Comparison of ENCODE assay signal across 13 cellular contexts in genomic region chr1:198155253-198155652, GRCh38. TPM values are rescaled to one million over a fixed set of nuclear protein-coding genes. Genes with fewer than 3 reads are reported as not detected.
A peak's percentile ranks its signal among the peaks of the same experiment; 100 is the strongest.
DNase-seq lines count a peak whose midpoint lies in the region; ATAC-seq and TF ChIP-seq lines count a peak whose summit lies in the region.
"Had no signal": no experiment of that assay in that cellular context is flagged by ENCODE, and none has a peak within 500 bp of the region (broad histone marks: within the 10 kb centered on the region; RNA-seq: fewer than 3 reads in every experiment).

No MANE protein-coding gene starts in this region.

- no peak overlapping the region for H3K4me2 ChIP-seq in mammary epithelial cell (ENCODE audit: insufficient read depth, low read depth, low read length)

- no peaks in the 10 kb centered on the region for H4K20me1 ChIP-seq in mammary epithelial cell (ENCODE audit: insufficient read depth, low read length)

- H3K27me3 Mint-ChIP-seq in Calu3 (ENCODE audit: unreplicated experiment) = no peaks in the 10 kb centered on the region

- peaks cover 42% of the 10 kb centered on the region for H3K4me1 Mint-ChIP-seq in Calu3 (ENCODE audit: low read depth, unreplicated experiment)

- H3K9ac ChIP-seq in mammary epithelial cell (ENCODE audit: insufficient read depth, low read length) = no peak overlapping the region
- no peak overlapping the region for H3K9ac ChIP-seq in colonic mucosa (ENCODE audit: low read depth in 2 of 2, low read length in 2 of 2)
- H3K9ac ChIP-seq: parathyroid adenoma had no signal

- TF ChIP-seq CTCF in Calu3 (IDR thresholded peaks at IDR 0.05; ENCODE audit: unreplicated experiment) = no peak
- no peak for TF ChIP-seq CTCF in mammary epithelial cell (conservative IDR thresholded peaks at IDR 0.05 in 1 of 2, IDR thresholded peaks at IDR 0.05 in 1 of 2; ENCODE audit: extremely low read depth in 1 of 2, insufficient read depth in 1 of 2, low read depth in 1 of 2, low read length in 2 of 2)
- TF ChIP-seq CTCF in colonic mucosa (IDR thresholded peaks at IDR 0.05) = no peak

- H3K27ac Mint-ChIP-seq in Calu3 (ENCODE audit: unreplicated experiment) = peak overlapping the region; percentile 81

- no peak overlapping the region for H3K27ac ChIP-seq in mammary epithelial cell (ENCODE audit: insufficient read depth, low read depth, low read length)
- no peak overlapping the region for H3K27ac ChIP-seq in colonic mucosa
- H3K27ac ChIP-seq: parathyroid adenoma had no signal

- intact Hi-C loops in Calu3 (cut with micrococcal nuclease; ENCODE audit: unreplicated experiment) (loop anchor here (1.0 to 10.0 kb wide), 7 partner anchors 112 to 540 kb away; no protein-coding TSS in a partner anchor), mammary epithelial cell (cut with micrococcal nuclease) (loop anchor here (5.0 to 10.0 kb wide), 7 partner anchors 102 to 628 kb away; partner anchors contain the start of gene DENND1B), colonic mucosa (cut with DNase I) (no loop called here)

- peaks cover 34% of the 10 kb centered on the region for H3K79me2 ChIP-seq in mammary epithelial cell (ENCODE audit: insufficient read depth, low read length)

- dilution Hi-C loops in mammary epithelial cell (cut with HindIII; ENCODE audit: low sequenced_read_pairs) = no loop called here

- in situ Hi-C loops in mammary epithelial cell (cut with MboI; ENCODE audit: low sequenced_read_pairs in 2 of 2) = loop anchor here in 1 of 2 donors (25.0 kb wide), 1 partner anchor 307 kb away; no protein-coding TSS in a partner anchor

- no peak overlapping the region for H3K4me3 ChIP-seq in mammary epithelial cell (replicated peaks in 1 of 3; ENCODE audit: insufficient read depth in 1 of 3, low read depth in 2 of 3, low read length in 3 of 3)
- no peak overlapping the region for H3K4me3 ChIP-seq in colonic mucosa
- H3K4me3 ChIP-seq: cardiac muscle cell had no signal

- no peak for ATAC-seq in GM21786 (IDR thresholded peaks at IDR 0.05; ENCODE audit: unreplicated experiment)
- ATAC-seq: left lung had no signal

- WGBS in mammary epithelial cell (ENCODE audit: low coverage, missing lambda C conversion rate) = 79% methylated on average over 5 of the region's 5 CpGs

- CTCF ChIA-PET in Calu3 (lab: Charles Lee) (interaction anchor here (0.6 to 2.3 kb wide), 19 partner anchors 11 to 312 kb away, joined by 3 to 15 read pairs (median 3); no protein-coding TSS in a partner anchor), mammary epithelial cell (lab: Charles Lee; ENCODE audit: low non-redundant PET) (interaction anchor here (0.6 kb wide), 1 partner anchor 205 kb away, joined by 3 read pairs; no protein-coding TSS in a partner anchor)

- H3K9me3 Mint-ChIP-seq in Calu3 (ENCODE audit: low read depth, unreplicated experiment) = no peaks in the 10 kb centered on the region

- no peak overlapping the region for H2AFZ ChIP-seq in mammary epithelial cell (ENCODE audit: low read depth, low read length)

- H3K36me3 ChIP-seq in mammary epithelial cell (ENCODE audit: insufficient read depth, low read length) (no peaks in the 10 kb centered on the region), colonic mucosa (no peaks in the 10 kb centered on the region)
- H3K36me3 ChIP-seq: cardiac muscle cell, left lung, transverse colon had no signal

- H3K27me3 ChIP-seq in mammary epithelial cell (ENCODE audit: insufficient read depth, low read length) = no peaks in the 10 kb centered on the region
- no peaks in the 10 kb centered on the region for H3K27me3 ChIP-seq in colonic mucosa
- H3K27me3 ChIP-seq: cardiac muscle cell, left lung, transverse colon had no signal

- H3K9me3 ChIP-seq in mammary epithelial cell (replicated peaks; ENCODE audit: insufficient read depth, low read length) = no peaks in the 10 kb centered on the region
- no peaks in the 10 kb centered on the region for H3K9me3 ChIP-seq in colonic mucosa
- H3K9me3 ChIP-seq: left lung, transverse colon had no signal

- DNase-seq in Calu3 (peak; percentile 58), M059J (ENCODE audit: low read depth) (peak; percentile 85), mammary epithelial cell (peak; percentile 79), myocyte (ENCODE audit: low read depth) (peak; percentile 32), hippocampal formation (lab: John Stamatoyannopoulos, UW) (no peak), colonic mucosa (no peak)
- no peak for DNase-seq in activated naive CD4-positive, alpha-beta T cell treated with anti-CD3 and anti-CD28 coated beads, Interleukin-2, amount 50 U/mL, for 16 hours
- DNase-seq: COR-L47, transverse colon had no signal

- BruUV-seq in Calu3 (replicated peaks; lab: Mats Ljungman, UMichigan) (no TSS peak), mammary epithelial cell (replicated peaks; lab: Mats Ljungman, UMichigan) (no TSS peak)

- H3K4me3 Mint-ChIP-seq in Calu3 (ENCODE audit: low read depth, unreplicated experiment) = peak overlapping the region; percentile 87

- H3K4me1 ChIP-seq in mammary epithelial cell (ENCODE audit: insufficient read depth, low read length) (peaks cover 18% of the 10 kb centered on the region), colonic mucosa (peaks cover 6% of the 10 kb centered on the region)
- H3K4me1 ChIP-seq: parathyroid adenoma had no signal

- H3K36me3 Mint-ChIP-seq in Calu3 (ENCODE audit: insufficient read depth, unreplicated experiment) = peaks cover 49% of the 10 kb centered on the region

RNA-seq across cellular contexts. Expression of gene NEK7, which starts 1.5 kb away (rescaled TPM):
- total RNA-seq in Calu3 (2022) (136 and 145 TPM in 2 replicates), mammary epithelial cell (10 to 100 TPM; 51.2 to 89.2 TPM), myocyte (106 and 134 TPM in 2 replicates), colonic mucosa (10 to 100 TPM; 45.4 to 64.7 TPM)
- 181 and 192 TPM in 2 replicates for total RNA-seq in M059J (2014; rRNA removed; shearing (Covaris generic))
- polyA plus RNA-seq in mammary epithelial cell = 48.0 TPM
- 71.3 TPM for polyA minus RNA-seq in mammary epithelial cell
- polyA plus RNA-seq in myocyte (2012) = 48.1 TPM

Comparison
In these comparisons a context has a peak if more than half of its experiments do, and no peak if none do; other contexts are left out.
1. DNase-seq: peak in Calu3 (single experiment), M059J (single experiment), mammary epithelial cell (single experiment) and myocyte (single experiment); none in activated naive CD4-positive, alpha-beta T cell treated with anti-CD3 and anti-CD28 coated beads, Interleukin-2, amount 50 U/mL, for 16 hours (single experiment), hippocampal formation (0 of 2) and colonic mucosa (single experiment).